In genomic region chr5:170426786-170427185, GRCh38 we compare ENCODE assay signal across 28 cellular contexts. TPM values are rescaled to one million over a fixed set of nuclear protein-coding genes. Genes with fewer than 3 reads are reported as not detected.
"Had no signal": no experiment of that assay in that cellular context is flagged by ENCODE, and none has a peak within 500 bp of the region (broad histone marks: within the 10 kb centered on the region; RNA-seq: fewer than 3 reads in every experiment).

No MANE protein-coding gene starts in this region.

- H3K27ac ChIP-seq: epithelial cell of prostate, gastrocnemius medialis, hepatocyte, neutrophil, pancreas, right lobe of liver, stomach, thyroid gland, vagina had no signal

- H3K27me3 ChIP-seq: heart left ventricle, pancreas, right lobe of liver, thyroid gland, vagina had no signal

- H2AFZ ChIP-seq: hepatocyte had no signal

- H3K4me3 ChIP-seq: gastrocnemius medialis, heart left ventricle, hepatocyte, lung, pancreas, right lobe of liver, smooth muscle cell, stomach, thyroid gland, vagina had no signal

- H3K36me3 Mint-ChIP-seq: memory B cell; natural killer cell; stimulated activated effector memory CD8-positive, alpha-beta T cell treated with anti-CD3 and anti-CD28 coated beads, Interleukin-12 subunit alpha, Interleukin-12 subunit beta, amount 100 ng/mL, for 72 hours had no signal

- H3K4me1 ChIP-seq: gastrocnemius medialis, pancreas, right lobe of liver, thyroid gland, vagina had no signal

- FAIRE-seq: kidney, pancreas had no signal

- H3K36me3 ChIP-seq: gastrocnemius medialis, heart left ventricle, neutrophil, pancreas, right lobe of liver, stomach, thyroid gland, vagina had no signal

- H3K27ac Mint-ChIP-seq: dendritic cell treated with granulocyte-macrophage colony-stimulating factor and Interleukin-4, amounts not matched to agents 40 ng/mL and 50 ng/mL, for 4 days; endodermal cell; memory B cell; natural killer cell; progenitor cell of endocrine pancreas; stimulated activated effector memory CD8-positive, alpha-beta T cell treated with anti-CD3 and anti-CD28 coated beads, Interleukin-12 subunit alpha, Interleukin-12 subunit beta, amount 100 ng/mL, for 72 hours had no signal

- H3K4me2 ChIP-seq: hepatocyte, smooth muscle cell had no signal

- H3K4me1 Mint-ChIP-seq: memory B cell; natural killer cell; stimulated activated effector memory CD8-positive, alpha-beta T cell treated with anti-CD3 and anti-CD28 coated beads, Interleukin-12 subunit alpha, Interleukin-12 subunit beta, amount 100 ng/mL, for 72 hours had no signal

- H3K4me3 Mint-ChIP-seq: dendritic cell treated with granulocyte-macrophage colony-stimulating factor and Interleukin-4, amounts not matched to agents 40 ng/mL and 50 ng/mL, for 4 days; endodermal cell; memory B cell; natural killer cell; stimulated activated effector memory CD8-positive, alpha-beta T cell treated with anti-CD3 and anti-CD28 coated beads, Interleukin-12 subunit alpha, Interleukin-12 subunit beta, amount 100 ng/mL, for 72 hours had no signal

- H3K9me3 ChIP-seq: gastrocnemius medialis, heart left ventricle, neutrophil, pancreas, right lobe of liver, stomach, thyroid gland, vagina had no signal

- H3K79me2 ChIP-seq: hepatocyte had no signal

- H3K9me3 Mint-ChIP-seq: dendritic cell treated with granulocyte-macrophage colony-stimulating factor and Interleukin-4, amounts not matched to agents 40 ng/mL and 50 ng/mL, for 4 days; endodermal cell; memory B cell; natural killer cell; stimulated activated effector memory CD8-positive, alpha-beta T cell treated with anti-CD3 and anti-CD28 coated beads, Interleukin-12 subunit alpha, Interleukin-12 subunit beta, amount 100 ng/mL, for 72 hours had no signal

- ATAC-seq: esophagus mucosa; gastrocnemius medialis; left lobe of liver; natural killer cell; pancreas; right lobe of liver; stimulated activated effector memory CD8-positive, alpha-beta T cell treated with anti-CD3 and anti-CD28 coated beads, Interleukin-12 subunit alpha, Interleukin-12 subunit beta, amount 100 ng/mL, for 72 hours had no signal

- DNase-seq: effector CD8-positive, alpha-beta T cell; endodermal cell; foreskin fibroblast; gastrocnemius medialis; kidney; natural killer cell; pancreas; right lobe of liver; stimulated activated CD4-positive, alpha-beta T cell treated with anti-CD3 and anti-CD28 coated beads, Interleukin-2, amount 100 ng/mL, for 24 hours; stimulated activated CD4-positive, alpha-beta T cell treated with anti-CD3 and anti-CD28 coated beads, Interleukin-4, amount 100 ng/mL, for 24 hours; stimulated activated naive CD4-positive, alpha-beta T cell treated with Interleukin-2 at 50 U/mL for 16 hours; stomach; thyroid gland had no signal

RNA-seq across cellular contexts. Expression of gene KCNMB1, which starts 37.6 kb away (rescaled TPM):
- total RNA-seq: glomerular endothelial cell, progenitor cell of endocrine pancreas had no signal
- polyA plus RNA-seq: neural cell had no signal
